In genomic region chr16:3305109-3306068, GRCh38 we compare ENCODE assay signal across 8 cellular contexts. TPM values are rescaled to one million over a fixed set of nuclear protein-coding genes. Genes with fewer than 3 reads are reported as not detected.
DNase-seq lines count a peak whose midpoint lies in the region; ATAC-seq and TF ChIP-seq lines count a peak whose summit lies in the region.

Gene TIGD7, minus strand, starts transcription at chr16:3305430. Its CDS starts 4,816 bp downstream, at chr16:3300614.
Gene ZNF75A, plus strand, starts transcription at chr16:3305497. Its CDS starts 2,932 bp downstream, at chr16:3308429.

- TF ChIP-seq CTCF in fibroblast of pulmonary artery (IDR thresholded peaks at IDR 0.05; ENCODE audit: low read length, missing control alignments): no peak
- TF ChIP-seq CTCF in nephron (IDR thresholded peaks at IDR 0.05; ENCODE audit: unreplicated experiment in 3 of 3): peak in 1 of 3 experiments; percentile 14

- peaks cover 97% of the 10 kb centered on the region for H3K36me3 Mint-ChIP-seq in nephron (ENCODE audit: low read depth)

- peak within 1 kb of the TSS; percentile 80 to 90 (median 86) for H3K4me3 Mint-ChIP-seq in nephron

- H3K27ac Mint-ChIP-seq in nephron: peak within 1 kb of the TSS; percentile 88 to 90 (median 90)

- H3K27me3 Mint-ChIP-seq in nephron (ENCODE audit: low read depth): peaks cover 4% of the 10 kb centered on the region

- H3K9me3 Mint-ChIP-seq in nephron: peaks cover 73% of the 10 kb centered on the region

- peak; percentile 83 for DNase-seq in DMS153 treated with DMSO at 0.1 percent for 48 hours (lab: John Stamatoyannopoulos, UW; ENCODE audit: unreplicated experiment)
- peak; percentile 50 for DNase-seq in Jurkat, Clone E6-1 (ENCODE audit: low read depth, low spot score)
- DNase-seq in RPMI8226: peak; percentile 92
- peak; percentile 74 for DNase-seq in activated T-helper 9 cell treated with anti-CD3 and anti-CD28 coated beads, Interleukin-2, amount 50 U/mL, for 16 hours (ENCODE audit: low read depth)
- DNase-seq in fibroblast of pulmonary artery (ENCODE audit: low read depth): peak; percentile 93
- DNase-seq in stimulated activated naive CD4-positive, alpha-beta T cell treated with Interleukin-2 at 50 U/mL for 16 hours (lab: John Stamatoyannopoulos, UW): peak; percentile 76

- peak; percentile 87 for ATAC-seq in GM21576 (IDR thresholded peaks at IDR 0.05; ENCODE audit: unreplicated experiment)

- H3K4me3 ChIP-seq in Jurkat, Clone E6-1 (ENCODE audit: low read length): peak within 1 kb of the TSS; percentile 59
- H3K4me3 ChIP-seq in fibroblast of pulmonary artery (replicated peaks; ENCODE audit: low read depth, low read length): peak within 1 kb of the TSS; percentile 79

- no peaks in the 10 kb centered on the region for H3K4me1 Mint-ChIP-seq in nephron

RNA-seq across cellular contexts. Expression of gene TIGD7, which starts in this region (rescaled TPM):
- 0.73 TPM for polyA plus RNA-seq in Jurkat, Clone E6-1 (2012; ENCODE audit: insufficient read depth, insufficient read length)

RNA-seq across cellular contexts. Expression of gene ZNF75A, which starts in this region (rescaled TPM):
- polyA plus RNA-seq in Jurkat, Clone E6-1 (2012; ENCODE audit: insufficient read depth, insufficient read length): 3.3 TPM

Comparison
In these comparisons a context has a peak if more than half of its experiments do, and no peak if none do; other contexts are left out.
1. Peak in every context shown above with its lines: DNase-seq, ATAC-seq and H3K4me3 ChIP-seq.